9 cellular contexts compared by ENCODE assay signal in the genomic region with DNA sequence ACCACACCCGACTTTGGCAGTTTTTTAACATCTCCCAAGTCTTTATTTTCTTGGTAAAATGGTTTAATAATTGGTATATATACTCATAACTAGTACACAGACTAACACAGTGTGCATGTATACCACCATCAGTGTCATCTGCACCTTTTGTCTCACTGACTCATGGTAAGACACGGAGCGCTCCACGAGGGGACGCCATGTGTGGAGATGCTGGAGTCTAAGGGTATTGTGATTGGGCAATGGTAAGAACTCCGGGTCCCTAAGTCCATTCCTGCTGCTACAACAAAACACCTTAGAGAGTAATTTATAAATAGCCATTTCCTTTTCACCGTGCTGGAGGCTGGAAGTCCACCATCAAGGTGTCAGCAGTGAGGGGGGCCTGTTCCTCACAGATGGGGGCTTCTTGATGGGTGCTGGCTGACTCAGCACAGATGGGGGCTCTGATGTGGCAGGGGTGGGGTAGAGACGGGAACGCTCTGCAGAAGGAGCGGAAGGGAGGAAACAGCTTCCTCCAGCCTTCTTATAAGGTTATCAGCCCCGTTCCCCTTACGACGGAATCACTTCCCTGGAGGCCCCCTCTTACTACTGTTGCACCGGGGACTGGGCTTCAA. TPM values are rescaled to one million over a fixed set of nuclear protein-coding genes. Genes with fewer than 3 reads are reported as not detected.
DNase-seq lines count a peak whose midpoint lies in the region; ATAC-seq lines count a peak whose summit lies in the region.
"Had no signal": no experiment of that assay in that cellular context is flagged by ENCODE, and none has a peak within 500 bp of the region (broad histone marks: within the 10 kb centered on the region; RNA-seq: fewer than 3 reads in every experiment).

No MANE protein-coding gene starts in this region.

- CTCF ChIA-PET in activated CD8-positive, alpha-beta memory T cell treated with anti-CD3 and anti-CD28 coated beads, Interleukin-2, amount 10 ng/mL, durations not matched to agents 7 days and 5 days (lab: Charles Lee), result no interaction called here

- no peak overlapping the region for H2AK5ac ChIP-seq in mesenchymal stem cell (ENCODE audit: low read length, severe bottlenecking)

- no peak overlapping the region for H4K91ac ChIP-seq in mesenchymal stem cell (ENCODE audit: low read length)

- ATAC-seq in activated CD8-positive, alpha-beta memory T cell treated with anti-CD3 and anti-CD28 coated beads, Interleukin-2, amount 10 ng/mL, durations not matched to agents 7 days and 5 days, result no peak
- no peak for ATAC-seq in HG02970 (IDR thresholded peaks at IDR 0.05; ENCODE audit: low FRiP score, unreplicated experiment)
- ATAC-seq in HG03097 (IDR thresholded peaks at IDR 0.05; ENCODE audit: low FRiP score, unreplicated experiment), result no peak
- no peak for ATAC-seq in GM19455 (IDR thresholded peaks at IDR 0.05; ENCODE audit: unreplicated experiment)

- peak overlapping the region; percentile 82 for H3K27ac Mint-ChIP-seq in activated CD8-positive, alpha-beta memory T cell treated with anti-CD3 and anti-CD28 coated beads, Interleukin-2, amount 10 ng/mL, durations not matched to agents 7 days and 5 days
- H3K27ac Mint-ChIP-seq in activated naive CD4-positive, alpha-beta T cell treated with anti-CD3 and anti-CD28 coated beads, Interleukin-2, amount 50 U/mL, for 24 hours, result peak overlapping the region; percentile 90

- H2AFZ ChIP-seq in mesenchymal stem cell (ENCODE audit: low read depth, low read length), result peak overlapping the region; percentile 75

- peak overlapping the region; percentile 79 for H4K8ac ChIP-seq in mesenchymal stem cell (ENCODE audit: low read length)

- DNase-seq in activated CD8-positive, alpha-beta memory T cell treated with anti-CD3 and anti-CD28 coated beads, Interleukin-2, amount 10 ng/mL, durations not matched to agents 7 days and 5 days, result no peak
- DNase-seq in activated CD8-positive, alpha-beta memory T cell treated with anti-CD3 and anti-CD28 coated beads, Interleukin-2, amount 50 U/mL, for 48 hours, result no peak
- no peak for DNase-seq in mesenchymal stem cell

- H3K9me3 ChIP-seq in mesenchymal stem cell (ENCODE audit: control insufficient read depth, low read length) (no peaks in the 10 kb centered on the region), thymus (ENCODE audit: control insufficient read depth) (no peaks in the 10 kb centered on the region)

- no peak overlapping the region for H2BK5ac ChIP-seq in mesenchymal stem cell (ENCODE audit: low read depth, low read length, poor library complexity, severe bottlenecking)

- peak overlapping the region; percentile 34 for H3K9ac ChIP-seq in mesenchymal stem cell (ENCODE audit: low read length)

- no peaks in the 10 kb centered on the region for H3K9me3 Mint-ChIP-seq in activated CD8-positive, alpha-beta memory T cell treated with anti-CD3 and anti-CD28 coated beads, Interleukin-2, amount 10 ng/mL, durations not matched to agents 7 days and 5 days (ENCODE audit: low read depth)
- H3K9me3 Mint-ChIP-seq in activated naive CD4-positive, alpha-beta T cell treated with anti-CD3 and anti-CD28 coated beads, Interleukin-2, amount 50 U/mL, for 24 hours, result no peaks in the 10 kb centered on the region

- no peaks in the 10 kb centered on the region for H3K27me3 Mint-ChIP-seq in activated CD8-positive, alpha-beta memory T cell treated with anti-CD3 and anti-CD28 coated beads, Interleukin-2, amount 10 ng/mL, durations not matched to agents 7 days and 5 days
- no peaks in the 10 kb centered on the region for H3K27me3 Mint-ChIP-seq in activated naive CD4-positive, alpha-beta T cell treated with anti-CD3 and anti-CD28 coated beads, Interleukin-2, amount 50 U/mL, for 24 hours

- H3K4me3 Mint-ChIP-seq in activated CD8-positive, alpha-beta memory T cell treated with anti-CD3 and anti-CD28 coated beads, Interleukin-2, amount 10 ng/mL, durations not matched to agents 7 days and 5 days, result peak overlapping the region; percentile 78
- H3K4me3 Mint-ChIP-seq in activated naive CD4-positive, alpha-beta T cell treated with anti-CD3 and anti-CD28 coated beads, Interleukin-2, amount 50 U/mL, for 24 hours, result peak overlapping the region; percentile 88

- peaks cover 6% of the 10 kb centered on the region for H3K4me1 ChIP-seq in mesenchymal stem cell (ENCODE audit: control insufficient read depth, insufficient read depth, low read depth, low read length)
- peaks cover 29% of the 10 kb centered on the region for H3K4me1 ChIP-seq in thymus (ENCODE audit: control insufficient read depth, insufficient read depth, low read length)

- H3K4me2 ChIP-seq in mesenchymal stem cell (ENCODE audit: low read length, poor library complexity, severe bottlenecking), result peak overlapping the region; percentile 90

- H3K36me3 ChIP-seq in mesenchymal stem cell (ENCODE audit: control insufficient read depth in 1 of 2, insufficient read depth in 2 of 2, low read depth in 1 of 2, low read length in 2 of 2), result no peaks in the 10 kb centered on the region
- H3K36me3 ChIP-seq in thymus (ENCODE audit: control insufficient read depth, insufficient read depth), result no peaks in the 10 kb centered on the region

- H2BK120ac ChIP-seq in mesenchymal stem cell (ENCODE audit: low read depth, low read length), result peak overlapping the region; percentile 85

- peak overlapping the region; percentile 67 to 69 for H3K18ac ChIP-seq in mesenchymal stem cell (ENCODE audit: low read depth in 1 of 2, low read length in 2 of 2)

- no peak overlapping the region for H2BK15ac ChIP-seq in mesenchymal stem cell (ENCODE audit: low read depth, poor library complexity, severe bottlenecking)

- H3K79me1 ChIP-seq in mesenchymal stem cell (replicated peaks; ENCODE audit: low read length, poor library complexity, severe bottlenecking), result no peaks in the 10 kb centered on the region

- 42% methylated on average over 10 of the region's 14 CpGs for WGBS in mesenchymal stem cell
- WGBS in thymus, result 37% methylated on average over 14 of the region's 14 CpGs

- no peak overlapping the region for H2BK12ac ChIP-seq in mesenchymal stem cell (ENCODE audit: low read length in 2 of 2)

- H3K27me3 ChIP-seq in mesenchymal stem cell (ENCODE audit: control insufficient read depth in 1 of 2, insufficient read depth in 1 of 2, low read length in 2 of 2) (peaks cover 0 to 57% of the 10 kb centered on the region in 2 experiments), thymus (ENCODE audit: control insufficient read depth, insufficient read depth) (no peaks in the 10 kb centered on the region)

- H3K4me1 Mint-ChIP-seq in activated CD8-positive, alpha-beta memory T cell treated with anti-CD3 and anti-CD28 coated beads, Interleukin-2, amount 10 ng/mL, durations not matched to agents 7 days and 5 days, result peaks cover 17% of the 10 kb centered on the region
- peaks cover 79% of the 10 kb centered on the region for H3K4me1 Mint-ChIP-seq in activated naive CD4-positive, alpha-beta T cell treated with anti-CD3 and anti-CD28 coated beads, Interleukin-2, amount 50 U/mL, for 24 hours

- H3K4ac ChIP-seq in mesenchymal stem cell (ENCODE audit: low read depth in 1 of 2, low read length in 2 of 2), result peak overlapping the region in 1 of 2 experiments; percentile 45

- H3K36me3 Mint-ChIP-seq in activated CD8-positive, alpha-beta memory T cell treated with anti-CD3 and anti-CD28 coated beads, Interleukin-2, amount 10 ng/mL, durations not matched to agents 7 days and 5 days, result no peaks in the 10 kb centered on the region
- H3K36me3 Mint-ChIP-seq in activated naive CD4-positive, alpha-beta T cell treated with anti-CD3 and anti-CD28 coated beads, Interleukin-2, amount 50 U/mL, for 24 hours, result peaks cover 2% of the 10 kb centered on the region

- H3K27ac ChIP-seq in mesenchymal stem cell (ENCODE audit: low read length, poor library complexity, severe bottlenecking) (no peak overlapping the region), thymus (ENCODE audit: low read depth) (peak overlapping the region; percentile 99)

- peak overlapping the region; percentile 56 to 72 for H3K4me3 ChIP-seq in mesenchymal stem cell (ENCODE audit: insufficient read depth in 1 of 2, low read depth in 1 of 2, low read length in 2 of 2)
- peak overlapping the region; percentile 57 for H3K4me3 ChIP-seq in thymus (ENCODE audit: low read length)

- no peak overlapping the region for H3K23ac ChIP-seq in mesenchymal stem cell (ENCODE audit: low read length in 2 of 2)

- peak overlapping the region in 1 of 2 experiments; percentile 84 for H3K14ac ChIP-seq in mesenchymal stem cell (ENCODE audit: low read length in 2 of 2)

RNA-seq across cellular contexts. Expression of a gene that starts 42.0 kb away (rescaled TPM):
- total RNA-seq in activated CD8-positive, alpha-beta memory T cell treated with anti-CD3 and anti-CD28 coated beads, Interleukin-2, amount 10 ng/mL, durations not matched to agents 7 days and 5 days, result not detected
- polyA plus RNA-seq in mesenchymal stem cell (2013, experiment 1 of 2), result not detected
- not detected for polyA plus RNA-seq in mesenchymal stem cell (2013, experiment 2 of 2)
- polyA plus RNA-seq in thymus, result 1.3 TPM
- total RNA-seq: HT1080 had no signal
